29 cellular contexts compared by ENCODE assay signal in genomic region chr5:66164044-66164790, GRCh38. TPM values are rescaled to one million over a fixed set of nuclear protein-coding genes. Genes with fewer than 3 reads are reported as not detected.
DNase-seq lines count a peak whose midpoint lies in the region; ATAC-seq, FAIRE-seq and TF ChIP-seq lines count a peak whose summit lies in the region.
"Had no signal": no experiment of that assay in that cellular context is flagged by ENCODE, and none has a peak within 500 bp of the region (broad histone marks: within the 10 kb centered on the region; RNA-seq: fewer than 3 reads in every experiment).

No MANE protein-coding gene starts in this region.

- peaks cover 26% of the 10 kb centered on the region for H3F3A ChIP-seq in GM23248 (ENCODE audit: insufficient read depth)

- intact Hi-C loops in adrenal gland (cut with DNase I), result no loop called here

- H3K4me2 ChIP-seq in GM23248 (ENCODE audit: unreplicated experiment), result peak overlapping the region; percentile 53

- 32 to 37% methylated on average over 8 of the region's 8 CpGs for WGBS in GM23248 (ENCODE audit: low coverage in 1 of 2, low lambda C conversion rate in 2 of 2, missing lambda C conversion rate in 2 of 2), 2 experiments
- 82 to 89% (median 86%) methylated on average over 8 of the region's 8 CpGs for WGBS in adrenal gland, 4 donors

- H3K4me3 ChIP-seq in GM23248, result no peak overlapping the region
- H3K4me3 ChIP-seq in adrenal gland, result no peak overlapping the region
- H3K4me3 ChIP-seq: body of pancreas, dorsolateral prefrontal cortex, heart left ventricle, testis had no signal

- peak; percentile 66 for FAIRE-seq in islet of Langerhans (lab: Jason Lieb, UNC)
- FAIRE-seq: endothelial cell of umbilical vein, urothelium cell line had no signal

- peaks cover 16% of the 10 kb centered on the region for H3K4me1 ChIP-seq in GM23248 (ENCODE audit: insufficient read depth)
- no peaks in the 10 kb centered on the region for H3K4me1 ChIP-seq in adrenal gland (replicated peaks in 1 of 2)
- H3K4me1 ChIP-seq: BE2C, body of pancreas, foreskin keratinocyte, testis had no signal

- H3K9ac ChIP-seq in GM23248, result peak overlapping the region; percentile 37; the same call in 1 of the 2 replicates

- H4K20me1 ChIP-seq in GM23248 (ENCODE audit: insufficient read depth), result no peaks in the 10 kb centered on the region

- no peak for TF ChIP-seq POLR2A in adrenal gland (IDR thresholded peaks at IDR 0.05)

- H3K9me3 ChIP-seq in GM23248 (ENCODE audit: low read depth) (no peaks in the 10 kb centered on the region), adrenal gland (replicated peaks in 1 of 3) (no peaks in the 10 kb centered on the region)
- H3K9me3 ChIP-seq: BE2C, body of pancreas, heart left ventricle, testis had no signal

- H3K27me3 ChIP-seq in GM23248 (replicated peaks; ENCODE audit: insufficient read depth) (no peaks in the 10 kb centered on the region), adrenal gland (no peaks in the 10 kb centered on the region)
- H3K27me3 ChIP-seq: BE2C, body of pancreas, dorsolateral prefrontal cortex, foreskin keratinocyte, heart left ventricle, testis had no signal

- in situ Hi-C loops in GM23248 (cut with MboI), result no loop called here

- peak overlapping the region; percentile 59 for H3K27ac ChIP-seq in GM23248
- H3K27ac ChIP-seq in adrenal gland, result no peak overlapping the region
- H3K27ac ChIP-seq: body of pancreas, dorsolateral prefrontal cortex, foreskin keratinocyte, heart left ventricle, testis had no signal

- ATAC-seq in GM19467 (IDR thresholded peaks at IDR 0.05; ENCODE audit: unreplicated experiment) (no peak), HG03159 (IDR thresholded peaks at IDR 0.05; ENCODE audit: unreplicated experiment) (no peak)
- ATAC-seq: body of pancreas, foreskin keratinocyte, left lobe of liver, sciatic nerve had no signal

- DNase-seq in AG09319 (ENCODE audit: extremely low read depth, low read depth), result peak; percentile 67
- peak; percentile 89 for DNase-seq in GM23248
- peak; percentile 44 for DNase-seq in dedifferentiated amniotic fluid mesenchymal stem cell (ENCODE audit: extremely low spot score)
- DNase-seq in adrenal gland, result no peak
- DNase-seq in AML-193 (lab: John Stamatoyannopoulos, UW), result no peak
- DNase-seq: activated CD4-positive, alpha-beta T cell treated with anti-CD3 and anti-CD28 coated beads for 4 hours; activated CD8-positive, alpha-beta memory T cell treated with anti-CD3 and anti-CD28 coated beads for 24 hours; activated gamma-delta T cell; activated T-cell treated with anti-CD3 and anti-CD28 coated beads, Interleukin-2, amount 50 U/mL, for 1 hour; BE2C; body of pancreas; DMS53; dorsolateral prefrontal cortex; foreskin keratinocyte; GDM1; heart left ventricle; NCI-H446 treated with DMSO at 0.1 percent for 48 hours; NCI-H82; posterior cingulate gyrus; RPMI8226; stimulated activated naive CD4-positive, alpha-beta T cell treated with Interleukin-2 at 50 U/mL for 16 hours; testis had no signal

- TF ChIP-seq CTCF in AG09319 (IDR thresholded peaks at IDR 0.05; ENCODE audit: low read depth, low read length) (no peak), adrenal gland (IDR thresholded peaks at IDR 0.05) (no peak)

- peaks cover 78% of the 10 kb centered on the region for H3K36me3 ChIP-seq in GM23248 (ENCODE audit: low read depth)
- peaks cover 0 to 55% of the 10 kb centered on the region in 2 donors for H3K36me3 ChIP-seq in adrenal gland (replicated peaks in 1 of 2)

- no peaks in the 10 kb centered on the region for H3K9me2 ChIP-seq in GM23248 (ENCODE audit: insufficient read depth)

- peaks cover 76% of the 10 kb centered on the region for H3K79me2 ChIP-seq in GM23248 (ENCODE audit: insufficient read depth)

- H2AFZ ChIP-seq in GM23248, result no peak overlapping the region

RNA-seq across cellular contexts. Expression of gene SREK1, which starts 20.1 kb away (rescaled TPM):
- total RNA-seq in GM23248 (2014; rRNA removed; shearing (Covaris generic)), result 32.2 and 39.7 TPM in 2 replicates
- polyA plus RNA-seq in GM23248 (2016; fragmentation: Nextera tagmentation; extraction: Ambion mirVana), result 37.0 and 45.5 TPM in 2 replicates
- 10 to 100 TPM; 14.3 to 97.8 (median 48.6) TPM for total RNA-seq in adrenal gland
- polyA plus RNA-seq in adrenal gland, result 10 to 100 TPM; 56.0 to 72.6 (median 57.0) TPM

Comparison
In these comparisons a context has a peak if more than half of its experiments do, and no peak if none do; other contexts are left out.
1. DNase-seq: peak in AG09319 (single experiment), GM23248 (single experiment) and dedifferentiated amniotic fluid mesenchymal stem cell (single experiment); none in adrenal gland (0 of 7) and AML-193 (0 of 2).